In the genomic region with DNA sequence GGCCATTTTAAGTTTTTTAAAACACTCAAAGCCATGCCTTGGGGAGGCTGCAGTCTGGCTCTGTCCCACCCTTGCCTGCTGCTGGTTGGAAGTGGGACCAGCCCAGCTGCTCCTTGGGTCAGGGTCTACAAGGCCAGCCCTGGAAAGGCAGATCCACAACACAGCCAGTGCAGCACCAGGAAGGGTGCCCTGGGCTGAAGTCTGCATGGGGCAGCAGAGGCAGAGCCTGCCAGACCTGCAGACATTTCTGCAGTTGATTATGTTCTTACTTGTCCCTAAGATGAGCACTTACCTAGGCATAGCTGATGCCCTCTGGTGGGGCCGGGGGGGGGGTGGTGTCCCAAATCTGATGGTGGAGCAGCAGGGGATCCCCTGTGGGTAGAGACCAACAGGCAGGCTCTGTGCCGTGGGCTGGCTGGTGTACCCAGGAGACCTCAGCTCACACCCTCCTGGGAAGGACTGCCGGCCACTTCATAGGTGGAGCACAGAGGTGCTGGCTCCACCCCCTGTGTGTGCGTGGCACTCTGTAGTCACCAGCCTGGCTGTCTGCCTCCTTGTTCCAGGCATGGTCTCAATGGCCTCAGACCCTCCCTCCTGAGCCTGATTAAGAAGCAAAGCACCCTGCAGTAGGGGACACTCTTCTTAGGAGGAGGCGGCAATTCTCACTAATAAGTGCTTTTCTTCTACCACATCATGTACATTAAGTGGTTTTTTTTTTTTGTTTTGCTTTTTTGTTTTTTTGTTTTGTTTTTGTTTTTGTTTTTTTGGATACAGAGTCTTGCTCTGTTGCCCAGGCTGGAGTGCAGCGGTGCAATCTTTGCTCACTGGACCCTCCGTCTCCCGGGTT, we compare ENCODE assay signal across 9 cellular contexts.
DNase-seq lines count a peak whose midpoint lies in the region; ATAC-seq and TF ChIP-seq lines count a peak whose summit lies in the region.
"Had no signal": no experiment of that assay in that cellular context is flagged by ENCODE, and none has a peak within 500 bp of the region (broad histone marks: within the 10 kb centered on the region; RNA-seq: fewer than 3 reads in every experiment).

No MANE protein-coding gene starts in this region.

- DNase-seq in kidney tubule cell (ENCODE audit: low spot score) (peak; percentile 20), activated T-cell treated with anti-CD3 and anti-CD28 coated beads for 4 hours (no peak), Caco-2 (no peak), brain microvascular endothelial cell (no peak)

- BruUV-seq in Caco-2 (replicated peaks; lab: Mats Ljungman, UMichigan): no TSS peak

- H3K4me1 Mint-ChIP-seq in Caco-2 (ENCODE audit: low read depth, unreplicated experiment): no peaks in the 10 kb centered on the region

- peaks cover 9% of the 10 kb centered on the region for H3K27me3 Mint-ChIP-seq in Caco-2 (ENCODE audit: insufficient read depth, unreplicated experiment)

- H3K36me3 Mint-ChIP-seq in Caco-2 (ENCODE audit: insufficient read depth, unreplicated experiment): no peaks in the 10 kb centered on the region

- no peak overlapping the region for H3K27ac Mint-ChIP-seq in Caco-2 (ENCODE audit: unreplicated experiment)

- H3K9me3 Mint-ChIP-seq in Caco-2 (ENCODE audit: unreplicated experiment): peaks cover 8% of the 10 kb centered on the region

- CTCF ChIA-PET in Caco-2 (lab: Charles Lee): no interaction called here

- intact Hi-C loops in Caco-2 (cut with micrococcal nuclease; ENCODE audit: unreplicated experiment): loop anchor here (5.0 kb wide), 1 partner anchor 38 kb away; no protein-coding TSS in a partner anchor

- in situ Hi-C loops in brain microvascular endothelial cell (cut with HindIII; ENCODE audit: low pct_ligation_motif_present, low sequenced_read_pairs): no loop called here

- no peaks in the 10 kb centered on the region for H3K9me3 ChIP-seq in Caco-2

- no peak for TF ChIP-seq CTCF in Caco-2 (IDR thresholded peaks at IDR 0.05; ENCODE audit: insufficient read depth in 1 of 2, low read depth in 1 of 2, low read length in 1 of 2, severe bottlenecking in 1 of 2, unreplicated experiment in 1 of 2)
- no peak for TF ChIP-seq CTCF in brain microvascular endothelial cell (IDR thresholded peaks at IDR 0.05; ENCODE audit: low read depth, low read length, missing control alignments)

- no peaks in the 10 kb centered on the region for H3K36me3 ChIP-seq in Caco-2 (ENCODE audit: control insufficient read depth, insufficient read depth, low read length)
- no peaks in the 10 kb centered on the region for H3K36me3 ChIP-seq in brain microvascular endothelial cell (replicated peaks)

- ATAC-seq in GM21360 (IDR thresholded peaks at IDR 0.05; ENCODE audit: unreplicated experiment) (peak; percentile 48), HG03439 (IDR thresholded peaks at IDR 0.05; ENCODE audit: unreplicated experiment) (peak; percentile 54), SK-N-SH treated with all-trans-retinoic acid at 6 μM for 48 hours (no peak; the same call in 2 of the 3 replicates)

- peak; percentile 92 for TF ChIP-seq POLR2A in GM15510 (IDR thresholded peaks at IDR 0.05; ENCODE audit: borderline replicate concordance, extremely low read depth, insufficient read length)

- POLR2A ChIA-PET in Caco-2 (lab: Charles Lee): no interaction called here

- no peaks in the 10 kb centered on the region for H3K4me1 ChIP-seq in Caco-2

- H3K27ac ChIP-seq in brain microvascular endothelial cell: no peak overlapping the region

- H3K27me3 ChIP-seq in Caco-2 (replicated peaks; ENCODE audit: control insufficient read depth, insufficient read depth, low read length) (no peaks in the 10 kb centered on the region; the same call in 1 of the 2 replicates), brain microvascular endothelial cell (replicated peaks) (peaks cover 2% of the 10 kb centered on the region)

- H3K4me3 Mint-ChIP-seq in Caco-2 (ENCODE audit: unreplicated experiment): no peak overlapping the region
- H3K4me3 Mint-ChIP-seq: neural crest cell had no signal

- H3K4me3 ChIP-seq in Caco-2 (ENCODE audit: low read depth, low read length) (no peak overlapping the region), brain microvascular endothelial cell (ENCODE audit: low read depth, low read length) (no peak overlapping the region)

TF ChIP-seq in SK-N-SH treated with all-trans-retinoic acid at 6 μM for 48 hours, 23 proteins besides CTCF, POLR2A, EP300 and RAD21:
- TF ChIP-seq PPARA (CRISPR knock-in tag; IDR thresholded peaks at IDR 0.05; ENCODE audit: borderline replicate concordance): no peak
TF ChIP-seq in SK-N-SH treated with all-trans-retinoic acid at 6 μM for 48 hours: peak in this region for 0.
